In genomic region chr19:3618144-3618810, GRCh38 we compare ENCODE assay signal across 9 cellular contexts. TPM values are rescaled to one million over a fixed set of nuclear protein-coding genes. Genes with fewer than 3 reads are reported as not detected.
DNase-seq lines count a peak whose midpoint lies in the region; ATAC-seq and TF ChIP-seq lines count a peak whose summit lies in the region.
"Had no signal": no experiment of that assay in that cellular context is flagged by ENCODE, and none has a peak within 500 bp of the region (broad histone marks: within the 10 kb centered on the region; RNA-seq: fewer than 3 reads in every experiment).

No MANE protein-coding gene starts in this region.

- no peaks in the 10 kb centered on the region for H3K9me3 Mint-ChIP-seq in activated CD8-positive, alpha-beta memory T cell treated with anti-CD3 and anti-CD28 coated beads, Interleukin-2, amount 10 ng/mL, durations not matched to agents 7 days and 5 days (ENCODE audit: low read depth)
- H3K9me3 Mint-ChIP-seq in nephron = no peaks in the 10 kb centered on the region
- H3K9me3 Mint-ChIP-seq: IgD-negative memory B cell had no signal

- H3K4me2 ChIP-seq in IMR-90 (ENCODE audit: low read depth, low read length) = no peak overlapping the region; the same call in 1 of the 2 replicates

- peak; percentile 80 for TF ChIP-seq RAD21 in IMR-90 (IDR thresholded peaks at IDR 0.05; ENCODE audit: low read length)

- H3K4me3 Mint-ChIP-seq in activated CD8-positive, alpha-beta memory T cell treated with anti-CD3 and anti-CD28 coated beads, Interleukin-2, amount 10 ng/mL, durations not matched to agents 7 days and 5 days = no peak overlapping the region
- H3K4me3 Mint-ChIP-seq in nephron = no peak overlapping the region
- H3K4me3 Mint-ChIP-seq: IgD-negative memory B cell had no signal

- no peak overlapping the region for H3K14ac ChIP-seq in IMR-90 (replicated peaks; ENCODE audit: low read depth, low read length)

- intact Hi-C loops in IMR-90 (cut with micrococcal nuclease) (loop anchor here (1.0 to 10.0 kb wide), 2 partner anchors 73 to 293 kb away; no protein-coding TSS in a partner anchor), tibial artery (cut with DNase I; ENCODE audit: low total_unique reads) (loop anchor here (1.0 to 5.0 kb wide), 3 partner anchors 31 to 73 kb away; no protein-coding TSS in a partner anchor)

- H3K56ac ChIP-seq in IMR-90 (ENCODE audit: extremely low read depth, insufficient read depth, low read length) = no peak overlapping the region

- peaks cover 3 to 17% of the 10 kb centered on the region in 2 experiments; a peak in 1 of 4 replicates for H3K79me1 ChIP-seq in IMR-90 (ENCODE audit: low read depth in 1 of 2, low read length in 2 of 2)

- peak overlapping the region in 1 of 2 experiments; percentile 4; a peak in 1 of 4 replicates for H4K8ac ChIP-seq in IMR-90 (ENCODE audit: low read depth in 2 of 2, low read length in 2 of 2)

- peaks cover 3% of the 10 kb centered on the region; the same call in 1 of the 2 replicates for H3K4me1 ChIP-seq in IMR-90 (ENCODE audit: control insufficient read depth, insufficient read depth, low read length)
- H3K4me1 ChIP-seq in tibial artery = peaks cover 0 to 10% (median 7%) of the 10 kb centered on the region in 4 donors

- peak overlapping the region; percentile 60 for H2AK9ac ChIP-seq in IMR-90 (replicated peaks; ENCODE audit: low read depth, low read length, poor library complexity)

- no peak overlapping the region for H2BK15ac ChIP-seq in IMR-90 (ENCODE audit: low read depth, low read length)

- no peak overlapping the region for H4K91ac ChIP-seq in IMR-90 (ENCODE audit: insufficient read depth, low read depth, low read length)

- TF ChIP-seq CTCF in IMR-90 (conservative IDR thresholded peaks at IDR 0.05; ENCODE audit: low read depth, low read length) (peak; percentile 84), epithelial cell of proximal tubule (conservative IDR thresholded peaks at IDR 0.05; ENCODE audit: low read depth, low read length) (peak; percentile 83), nephron (IDR thresholded peaks at IDR 0.05; ENCODE audit: unreplicated experiment in 3 of 3) (peak; percentile 83 to 85 (median 84)), tibial artery (IDR thresholded peaks at IDR 0.05) (peak; percentile 98 to 99)

- H2BK120ac ChIP-seq in IMR-90 (ENCODE audit: low read depth, low read length) = no peak overlapping the region

- H3K36me3 ChIP-seq in IMR-90 (ENCODE audit: control insufficient read depth, insufficient read depth, low read length) (peaks cover 29% of the 10 kb centered on the region), tibial artery (peaks cover 15 to 94% (median 41%) of the 10 kb centered on the region in 3 donors)

- H3K9me3 ChIP-seq in IMR-90 (ENCODE audit: control insufficient read depth, insufficient read depth, low read length) (no peaks in the 10 kb centered on the region), tibial artery (no peaks in the 10 kb centered on the region)

- peak overlapping the region; percentile 73 for H2AFZ ChIP-seq in IMR-90 (replicated peaks; ENCODE audit: low read length, poor library complexity)

- BruUV-seq in IMR-90 (replicated peaks; lab: Mats Ljungman, UMichigan) = no TSS peak

- no peak overlapping the region for H2BK20ac ChIP-seq in IMR-90 (ENCODE audit: low read depth, low read length)

- peak overlapping the region; percentile 85 for H2AK5ac ChIP-seq in IMR-90 (ENCODE audit: low read depth, low read length)

- H3K36me3 Mint-ChIP-seq in activated CD8-positive, alpha-beta memory T cell treated with anti-CD3 and anti-CD28 coated beads, Interleukin-2, amount 10 ng/mL, durations not matched to agents 7 days and 5 days = peaks cover 5% of the 10 kb centered on the region
- H3K36me3 Mint-ChIP-seq in nephron (ENCODE audit: low read depth) = peaks cover 4% of the 10 kb centered on the region
- H3K36me3 Mint-ChIP-seq: IgD-negative memory B cell had no signal

- no peak overlapping the region for H3K23ac ChIP-seq in IMR-90 (ENCODE audit: low read depth, low read length)

- peak; percentile 95 for ATAC-seq in IMR-90 (ENCODE audit: low read depth)
- ATAC-seq in activated CD8-positive, alpha-beta memory T cell treated with anti-CD3 and anti-CD28 coated beads, Interleukin-2, amount 10 ng/mL, durations not matched to agents 7 days and 5 days = peak; percentile 68
- no peak for ATAC-seq in HG03039 (IDR thresholded peaks at IDR 0.05; ENCODE audit: unreplicated experiment)

- no peak overlapping the region for H2BK5ac ChIP-seq in IMR-90 (ENCODE audit: low read depth, low read length, poor library complexity, severe bottlenecking)

- H3K4me3 ChIP-seq in IMR-90 (ENCODE audit: insufficient read depth, low read depth, low read length) (no peak overlapping the region), epithelial cell of proximal tubule (ENCODE audit: low read depth, low read length) (no peak overlapping the region), tibial artery (no peak overlapping the region)

- no peak overlapping the region for H3K27ac Mint-ChIP-seq in activated CD8-positive, alpha-beta memory T cell treated with anti-CD3 and anti-CD28 coated beads, Interleukin-2, amount 10 ng/mL, durations not matched to agents 7 days and 5 days
- no peak overlapping the region for H3K27ac Mint-ChIP-seq in nephron

- dilution Hi-C loops in IMR-90 (cut with HindIII; ENCODE audit: low sequenced_read_pairs, unreplicated experiment) = no loop called here

- DNase-seq in COLO668 (lab: John Stamatoyannopoulos, UW; ENCODE audit: unreplicated experiment) = peak; percentile 17
- peak; percentile 29 for DNase-seq in IMR-90
- DNase-seq in activated CD8-positive, alpha-beta memory T cell treated with anti-CD3 and anti-CD28 coated beads, Interleukin-2, amount 10 ng/mL, durations not matched to agents 7 days and 5 days = peak; percentile 58
- no peak for DNase-seq in epithelial cell of proximal tubule (ENCODE audit: low read depth)
- peak; percentile 61 to 87 for DNase-seq in tibial artery
- DNase-seq in NCI-H187 (lab: John Stamatoyannopoulos, UW) = no peak

- 85% methylated on average over 13 of the region's 31 CpGs; no CpG with 5 or more reads in 1 of the 2 experiments for WGBS in IMR-90 (ENCODE audit: extremely low coverage in 2 of 2, insufficient read length in 1 of 2), 2 experiments

- POLR2A ChIA-PET in IMR-90 (lab: Charles Lee; ENCODE audit: unreplicated experiment) = no interaction called here

- CTCF ChIA-PET in IMR-90 (lab: Yijun Ruan, JAX) = no interaction called here
- CTCF ChIA-PET in activated CD8-positive, alpha-beta memory T cell treated with anti-CD3 and anti-CD28 coated beads, Interleukin-2, amount 10 ng/mL, durations not matched to agents 7 days and 5 days (lab: Charles Lee) = interaction anchor here (1.0 to 1.9 kb wide), 4 partner anchors 30 to 73 kb away, joined by 3 to 13 read pairs (median 6); no protein-coding TSS in a partner anchor

- no peak overlapping the region for H3K18ac ChIP-seq in IMR-90 (ENCODE audit: low read depth, low read length)

- H3K27me3 Mint-ChIP-seq in activated CD8-positive, alpha-beta memory T cell treated with anti-CD3 and anti-CD28 coated beads, Interleukin-2, amount 10 ng/mL, durations not matched to agents 7 days and 5 days = no peaks in the 10 kb centered on the region
- H3K27me3 Mint-ChIP-seq in nephron (ENCODE audit: low read depth) = no peaks in the 10 kb centered on the region
- H3K27me3 Mint-ChIP-seq: IgD-negative memory B cell had no signal

- no peak for TF ChIP-seq POLR2A in IMR-90 (IDR thresholded peaks at IDR 0.05; ENCODE audit: low read depth, low read length)

- no peak overlapping the region for H4K5ac ChIP-seq in IMR-90 (ENCODE audit: low read depth, low read length)

- H3K4ac ChIP-seq in IMR-90 (ENCODE audit: low read depth, low read length) = no peak overlapping the region

- H4K20me1 ChIP-seq in IMR-90 (ENCODE audit: insufficient read depth, low read length) = peaks cover 7% of the 10 kb centered on the region; the same call in 1 of the 2 replicates

- no peak overlapping the region for H3K9ac ChIP-seq in IMR-90 (ENCODE audit: low read depth, low read length)

- H3K27ac ChIP-seq in IMR-90 (ENCODE audit: insufficient read depth, low read length) (no peak overlapping the region), tibial artery (peak overlapping the region in 1 of 2 donors; percentile 21)

- H3K27me3 ChIP-seq in IMR-90 (ENCODE audit: control insufficient read depth, insufficient read depth, low read length) (no peaks in the 10 kb centered on the region), tibial artery (no peaks in the 10 kb centered on the region)

- in situ Hi-C loops in IMR-90 (cut with MboI; ENCODE audit: low sequenced_read_pairs) = loop anchor here (25.0 kb wide), 1 partner anchor 306 kb away; no protein-coding TSS in a partner anchor

- H3K4me1 Mint-ChIP-seq in activated CD8-positive, alpha-beta memory T cell treated with anti-CD3 and anti-CD28 coated beads, Interleukin-2, amount 10 ng/mL, durations not matched to agents 7 days and 5 days = no peaks in the 10 kb centered on the region
- no peaks in the 10 kb centered on the region for H3K4me1 Mint-ChIP-seq in nephron

- no peaks in the 10 kb centered on the region for H3K9me1 ChIP-seq in IMR-90 (ENCODE audit: insufficient read depth, low read length)

RNA-seq across cellular contexts. Expression of gene CACTIN, which starts 8.3 kb away (rescaled TPM):
- total RNA-seq in IMR-90 (2012; rRNA removed) (10.8 and 12.8 TPM in 2 replicates), epithelial cell of proximal tubule (35.0 and 38.9 TPM in 2 replicates)
- polyA plus RNA-seq in IMR-90 (2012; rRNA removed) = 19.5 and 25.1 TPM in 2 replicates
- polyA plus RNA-seq in IMR-90 (2012; cell fraction: cytosol; rRNA removed) = 16.4 and 29.5 TPM in 2 replicates
- 48.6 and 103 TPM in 2 replicates for polyA plus RNA-seq in IMR-90 (2012; cell fraction: nucleus; rRNA removed; ENCODE audit: low replicate concordance)
- 10 to 100 TPM; 33.4 to 33.7 TPM for total RNA-seq in activated CD8-positive, alpha-beta memory T cell treated with anti-CD3 and anti-CD28 coated beads, Interleukin-2, amount 10 ng/mL, durations not matched to agents 7 days and 5 days

RNA-seq across cellular contexts. Expression of gene TBXA2R, which starts 11.6 kb away (rescaled TPM):
- total RNA-seq in IMR-90 (2012; rRNA removed) = 0.28 and 0.36 TPM in 2 replicates
- polyA plus RNA-seq in IMR-90 (2012; rRNA removed) = 2.3 and 3.6 TPM in 2 replicates
- polyA plus RNA-seq in IMR-90 (2012; cell fraction: cytosol; rRNA removed) = 2.4 and 4.4 TPM in 2 replicates
- 1.2 and 4.5 TPM in 2 replicates for polyA plus RNA-seq in IMR-90 (2012; cell fraction: nucleus; rRNA removed; ENCODE audit: low replicate concordance)
- total RNA-seq in activated CD8-positive, alpha-beta memory T cell treated with anti-CD3 and anti-CD28 coated beads, Interleukin-2, amount 10 ng/mL, durations not matched to agents 7 days and 5 days = under 1 TPM; 0.26 to 0.54 TPM
- 0.17 and 0.51 TPM in 2 replicates for total RNA-seq in epithelial cell of proximal tubule

RNA-seq across cellular contexts. Expression of gene GIPC3, which starts 33.0 kb away (rescaled TPM):
- total RNA-seq in IMR-90 (2012; rRNA removed) (under 0.01 TPM in 2 replicates), epithelial cell of proximal tubule (not detected in 2 replicates)
- 0.36 and 0.42 TPM in 2 replicates for polyA plus RNA-seq in IMR-90 (2012; rRNA removed)
- 0.15 and 0.29 TPM in 2 replicates for polyA plus RNA-seq in IMR-90 (2012; cell fraction: cytosol; rRNA removed)
- polyA plus RNA-seq in IMR-90 (2012; cell fraction: nucleus; rRNA removed; ENCODE audit: low replicate concordance) = 2.3 and 2.5 TPM in 2 replicates
- under 1 TPM; 0.15 to 0.23 TPM for total RNA-seq in activated CD8-positive, alpha-beta memory T cell treated with anti-CD3 and anti-CD28 coated beads, Interleukin-2, amount 10 ng/mL, durations not matched to agents 7 days and 5 days
- polyA plus RNA-seq: IgD-negative memory B cell had no signal

RNA-seq across cellular contexts. Expression of gene HMG20B, which starts 45.5 kb away (rescaled TPM):
- total RNA-seq in IMR-90 (2012; rRNA removed) (57.5 and 59.4 TPM in 2 replicates), epithelial cell of proximal tubule (125 and 135 TPM in 2 replicates)
- 63.8 and 76.9 TPM in 2 replicates for polyA plus RNA-seq in IMR-90 (2012; rRNA removed)
- polyA plus RNA-seq in IMR-90 (2012; cell fraction: cytosol; rRNA removed) = 51.1 and 68.0 TPM in 2 replicates
- polyA plus RNA-seq in IMR-90 (2012; cell fraction: nucleus; rRNA removed; ENCODE audit: low replicate concordance) = 196 and 342 TPM in 2 replicates
- total RNA-seq in activated CD8-positive, alpha-beta memory T cell treated with anti-CD3 and anti-CD28 coated beads, Interleukin-2, amount 10 ng/mL, durations not matched to agents 7 days and 5 days = 10 to 100 TPM; 50.7 to 51.7 TPM

Comparison
In these comparisons a context has a peak if more than half of its experiments do, and no peak if none do; other contexts are left out.
1. DNase-seq: peak in COLO668 (single experiment), IMR-90 (single experiment), activated CD8-positive, alpha-beta memory T cell treated with anti-CD3 and anti-CD28 coated beads, Interleukin-2, amount 10 ng/mL, durations not matched to agents 7 days and 5 days (single experiment) and tibial artery (2 of 2); none in epithelial cell of proximal tubule (single experiment) and NCI-H187 (0 of 2).
2. Peak in every context shown above with its lines, with median percentiles within 50 percentile points of each other: CTCF ChIP-seq.